ENCODE assay signal across 12 cellular contexts in genomic region chr11:117600261-117600783, GRCh38.
DNase-seq lines count a peak whose midpoint lies in the region; ATAC-seq and FAIRE-seq lines count a peak whose summit lies in the region.
"Had no signal": no experiment of that assay in that cellular context is flagged by ENCODE, and none has a peak within 500 bp of the region (broad histone marks: within the 10 kb centered on the region; RNA-seq: fewer than 3 reads in every experiment).

No MANE protein-coding gene starts in this region.

- intact Hi-C loops in head of caudate nucleus (cut with DNase I) = loop anchor here (10.0 kb wide), 1 partner anchor 194 kb away; the partner anchor contains the start of gene DSCAML1

- ATAC-seq in left lobe of liver = no peak

- FAIRE-seq in urothelium cell line (lab: Jason Lieb, UNC) = no peak

- DNase-seq in Ammon's horn (ENCODE audit: low spot score) = peak; percentile 94
- peak; percentile 56 for DNase-seq in NCI-H1092 (lab: John Stamatoyannopoulos, UW)
- DNase-seq in NCI-H526 treated with DMSO at 0.1 percent for 48 hours (lab: John Stamatoyannopoulos, UW) = peak; percentile 99
- DNase-seq in head of caudate nucleus = peak; percentile 48 to 90 (median 77)
- no peak for DNase-seq in urothelium cell line (ENCODE audit: low spot score)
- DNase-seq in glomerular visceral epithelial cell (ENCODE audit: extremely low spot score) = no peak
- no peak for DNase-seq in left lobe of liver (ENCODE audit: low spot score)
- no peak for DNase-seq in SHP77 (lab: John Stamatoyannopoulos, UW)
- DNase-seq: DND-41; OCI-M1; stimulated activated CD4-positive, alpha-beta T cell treated with anti-CD3 and anti-CD28 coated beads, Interleukin-2, amount 100 ng/mL, for 24 hours; uterus had no signal

Comparison
In these comparisons a context has a peak if more than half of its experiments do, and no peak if none do; other contexts are left out.
1. DNase-seq: peak in Ammon's horn (single experiment), NCI-H1092 (single experiment), NCI-H526 treated with DMSO at 0.1 percent for 48 hours (single experiment) and head of caudate nucleus (42 of 42); none in urothelium cell line (single experiment), glomerular visceral epithelial cell (single experiment), left lobe of liver (single experiment) and SHP77 (0 of 2).